In genomic region chrX:32448945-32449344, GRCh38 we compare ENCODE assay signal across 10 cellular contexts.
A peak's percentile ranks its signal among the peaks of the same experiment; 100 is the strongest.
DNase-seq lines count a peak whose midpoint lies in the region; ATAC-seq and TF ChIP-seq lines count a peak whose summit lies in the region.
"Had no signal": no experiment of that assay in that cellular context is flagged by ENCODE, and none has a peak within 500 bp of the region (broad histone marks: within the 10 kb centered on the region; RNA-seq: fewer than 3 reads in every experiment).

No MANE protein-coding gene starts in this region.

- H3K9me3 ChIP-seq in upper lobe of right lung (no peaks in the 10 kb centered on the region), esophagus muscularis mucosa (no peaks in the 10 kb centered on the region)
- H3K9me3 ChIP-seq: breast epithelium had no signal

- no peak overlapping the region for H3K27ac ChIP-seq in upper lobe of right lung
- H3K27ac ChIP-seq in esophagus muscularis mucosa (replicated peaks in 1 of 4): no peak overlapping the region
- H3K27ac ChIP-seq: breast epithelium had no signal

- H3K4me3 ChIP-seq in upper lobe of right lung (no peak overlapping the region), esophagus muscularis mucosa (no peak overlapping the region)
- H3K4me3 ChIP-seq: breast epithelium had no signal

- no peak for DNase-seq in activated CD4-positive, alpha-beta T cell treated with anti-CD3 and anti-CD28 coated beads, Interleukin-2, amount 10 ng/mL, durations not matched to agents 7 days and 5 days
- DNase-seq in activated CD4-positive, alpha-beta T cell treated with anti-CD3 and anti-CD28 coated beads, Interleukin-2, amount 50 U/mL, for 48 hours: no peak
- DNase-seq in memory B cell (ENCODE audit: low spot score in 2 of 2) (no peak), upper lobe of right lung (no peak), erythroblast (lab: John Stamatoyannopoulos, UW) (no peak), esophagus muscularis mucosa (ENCODE audit: extremely low spot score) (no peak)
- DNase-seq: NCI-H2171 treated with DMSO at 0.1 percent for 48 hours had no signal

- peak; percentile 59 for ATAC-seq in HG02610 (IDR thresholded peaks at IDR 0.05; ENCODE audit: unreplicated experiment)
- peak; percentile 54 for ATAC-seq in HG03571 (IDR thresholded peaks at IDR 0.05; ENCODE audit: unreplicated experiment)
- ATAC-seq in memory B cell (ENCODE audit: low read depth): peak; percentile 32
- no peak for ATAC-seq in upper lobe of right lung

- no peaks in the 10 kb centered on the region for H3K36me3 ChIP-seq in upper lobe of right lung
- H3K36me3 ChIP-seq in esophagus muscularis mucosa: no peaks in the 10 kb centered on the region
- H3K36me3 ChIP-seq: breast epithelium had no signal

- CTCF ChIA-PET in activated CD4-positive, alpha-beta T cell treated with anti-CD3 and anti-CD28 coated beads, Interleukin-2, amount 10 ng/mL, durations not matched to agents 7 days and 5 days (lab: Charles Lee): no interaction called here

- intact Hi-C loops in upper lobe of right lung (cut with DNase I): no loop called here
- intact Hi-C loops in esophagus muscularis mucosa (cut with DNase I): no loop called here

- peak overlapping the region; percentile 22 for H3K4me3 Mint-ChIP-seq in activated CD4-positive, alpha-beta T cell treated with anti-CD3 and anti-CD28 coated beads, Interleukin-2, amount 10 ng/mL, durations not matched to agents 7 days and 5 days
- H3K4me3 Mint-ChIP-seq in memory B cell: peak overlapping the region; percentile 55

- no peaks in the 10 kb centered on the region for H3K27me3 ChIP-seq in upper lobe of right lung
- no peaks in the 10 kb centered on the region for H3K27me3 ChIP-seq in esophagus muscularis mucosa

- TF ChIP-seq CTCF in upper lobe of right lung (IDR thresholded peaks at IDR 0.05): no peak
- TF ChIP-seq CTCF in esophagus muscularis mucosa (IDR thresholded peaks at IDR 0.05): no peak

- H3K9me3 Mint-ChIP-seq in activated CD4-positive, alpha-beta T cell treated with anti-CD3 and anti-CD28 coated beads, Interleukin-2, amount 10 ng/mL, durations not matched to agents 7 days and 5 days: peaks cover 1% of the 10 kb centered on the region
- peaks cover 9% of the 10 kb centered on the region for H3K9me3 Mint-ChIP-seq in memory B cell

- peaks cover 5% of the 10 kb centered on the region for H3K36me3 Mint-ChIP-seq in activated CD4-positive, alpha-beta T cell treated with anti-CD3 and anti-CD28 coated beads, Interleukin-2, amount 10 ng/mL, durations not matched to agents 7 days and 5 days (ENCODE audit: low read depth)
- peaks cover 4% of the 10 kb centered on the region for H3K36me3 Mint-ChIP-seq in memory B cell

- TF ChIP-seq POLR2A in erythroblast (IDR thresholded peaks at IDR 0.05; ENCODE audit: low read length): no peak
- TF ChIP-seq POLR2A in esophagus muscularis mucosa (IDR thresholded peaks at IDR 0.05; ENCODE audit: low read depth): no peak

- H3K4me1 ChIP-seq in upper lobe of right lung (no peaks in the 10 kb centered on the region), esophagus muscularis mucosa (no peaks in the 10 kb centered on the region)
- H3K4me1 ChIP-seq: breast epithelium had no signal

- 56% methylated on average over 2 of the region's 2 CpGs for WGBS in esophagus muscularis mucosa

- H3K4me1 Mint-ChIP-seq in activated CD4-positive, alpha-beta T cell treated with anti-CD3 and anti-CD28 coated beads, Interleukin-2, amount 10 ng/mL, durations not matched to agents 7 days and 5 days: peaks cover 18% of the 10 kb centered on the region
- H3K4me1 Mint-ChIP-seq in memory B cell: peaks cover 23% of the 10 kb centered on the region

- no peak for TF ChIP-seq EP300 in esophagus muscularis mucosa (IDR thresholded peaks at IDR 0.05)

- no peaks in the 10 kb centered on the region for H3K27me3 Mint-ChIP-seq in activated CD4-positive, alpha-beta T cell treated with anti-CD3 and anti-CD28 coated beads, Interleukin-2, amount 10 ng/mL, durations not matched to agents 7 days and 5 days
- H3K27me3 Mint-ChIP-seq in memory B cell: no peaks in the 10 kb centered on the region

- POLR2A ChIA-PET in activated CD4-positive, alpha-beta T cell treated with anti-CD3 and anti-CD28 coated beads, Interleukin-2, amount 10 ng/mL, durations not matched to agents 7 days and 5 days (lab: Charles Lee): no interaction called here

- H3K27ac Mint-ChIP-seq in activated CD4-positive, alpha-beta T cell treated with anti-CD3 and anti-CD28 coated beads, Interleukin-2, amount 10 ng/mL, durations not matched to agents 7 days and 5 days: peak overlapping the region; percentile 81
- peak overlapping the region; percentile 88 for H3K27ac Mint-ChIP-seq in memory B cell
